ENCODE assay signal across 1 cellular context in genomic region chr5:150700600-150701377, GRCh38.
TF ChIP-seq lines count a peak whose summit lies in the region.

Gene RBM22 (minus strand): TSS chr5:150701062. CDS start chr5:150700985, 77 bp downstream.

TF ChIP-seq in K562, 482 proteins besides CTCF, POLR2A, EP300 and RAD21 (continued from another document and continues in another):
- TF ChIP-seq TEAD4 (IDR thresholded peaks at IDR 0.05; ENCODE audit: low read length) (peak; percentile 74), TEAD4 (CRISPR knock-in tag; IDR thresholded peaks at IDR 0.05; ENCODE audit: borderline replicate concordance) (no peak), TAF7 (tag; IDR thresholded peaks at IDR 0.05) (peak; percentile 88), PRDM10 (IDR thresholded peaks at IDR 0.05; ENCODE audit: partially characterized antibody) (no peak), CREB1 (IDR thresholded peaks at IDR 0.05) (peak; percentile 98), CREB1 (CRISPR knock-in tag; IDR thresholded peaks at IDR 0.05) (peak; percentile 96), ZNF263 (CRISPR knock-in tag; IDR thresholded peaks at IDR 0.05; ENCODE audit: borderline replicate concordance) (no peak), XRCC4 (IDR thresholded peaks at IDR 0.05; ENCODE audit: extremely low read depth, insufficient read depth, insufficient read length) (no peak), ESRRA (IDR thresholded peaks at IDR 0.05; ENCODE audit: borderline replicate concordance, low read depth) (no peak), BMI1 (IDR thresholded peaks at IDR 0.05; ENCODE audit: low read length) (no peak), ZNF408 (CRISPR knock-in tag; IDR thresholded peaks at IDR 0.05; ENCODE audit: low read depth) (no peak), SREBF2 (CRISPR knock-in tag; IDR thresholded peaks at IDR 0.05) (no peak), IRF9 (tag; IDR thresholded peaks at IDR 0.05) (no peak), HNRNPUL1 (IDR thresholded peaks at IDR 0.05; ENCODE audit: low read length) (no peak), GATA2 (CRISPR knock-in tag; IDR thresholded peaks at IDR 0.05) (no peak), FOXP1 (CRISPR knock-in tag; IDR thresholded peaks at IDR 0.05) (peak; percentile 53; the same call in 1 of the 2 replicates), HIVEP1 (CRISPR knock-in tag; IDR thresholded peaks at IDR 0.05) (no peak), CREM (IDR thresholded peaks at IDR 0.05; ENCODE audit: low read depth) (peak; percentile 99), CREB5 (CRISPR knock-in tag; IDR thresholded peaks at IDR 0.05) (no peak), BRD4 (IDR thresholded peaks at IDR 0.05) (peak; percentile 67), THRA (IDR thresholded peaks at IDR 0.05) (no peak), DEAF1 (CRISPR knock-in tag; IDR thresholded peaks at IDR 0.05) (no peak), LCOR (CRISPR knock-in tag; IDR thresholded peaks at IDR 0.05) (peak; percentile 46; the same call in 1 of the 2 replicates)
- TF ChIP-seq, protein P1, sequence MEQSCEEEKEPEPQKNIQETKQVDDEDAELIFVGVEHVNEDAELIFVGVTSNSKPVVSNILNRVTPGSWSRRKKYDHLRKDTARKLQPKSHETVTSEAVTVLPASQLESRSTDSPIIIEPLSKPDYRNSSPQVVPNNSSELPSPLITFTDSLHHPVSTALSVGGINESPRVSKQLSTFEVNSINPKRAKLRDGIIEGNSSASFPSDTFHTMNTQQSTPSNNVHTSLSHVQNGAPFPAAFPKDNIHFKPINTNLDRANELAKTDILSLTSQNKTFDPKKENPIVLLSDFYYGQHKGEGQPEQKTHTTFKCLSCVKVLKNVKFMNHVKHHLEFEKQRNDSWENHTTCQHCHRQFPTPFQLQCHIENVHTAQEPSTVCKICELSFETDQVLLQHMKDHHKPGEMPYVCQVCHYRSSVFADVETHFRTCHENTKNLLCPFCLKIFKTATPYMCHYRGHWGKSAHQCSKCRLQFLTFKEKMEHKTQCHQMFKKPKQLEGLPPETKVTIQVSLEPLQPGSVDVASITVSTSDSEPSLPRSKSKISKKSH (CRISPR knock-in tag; IDR thresholded peaks at IDR 0.05), result no peak
- TF ChIP-seq, protein P2, sequence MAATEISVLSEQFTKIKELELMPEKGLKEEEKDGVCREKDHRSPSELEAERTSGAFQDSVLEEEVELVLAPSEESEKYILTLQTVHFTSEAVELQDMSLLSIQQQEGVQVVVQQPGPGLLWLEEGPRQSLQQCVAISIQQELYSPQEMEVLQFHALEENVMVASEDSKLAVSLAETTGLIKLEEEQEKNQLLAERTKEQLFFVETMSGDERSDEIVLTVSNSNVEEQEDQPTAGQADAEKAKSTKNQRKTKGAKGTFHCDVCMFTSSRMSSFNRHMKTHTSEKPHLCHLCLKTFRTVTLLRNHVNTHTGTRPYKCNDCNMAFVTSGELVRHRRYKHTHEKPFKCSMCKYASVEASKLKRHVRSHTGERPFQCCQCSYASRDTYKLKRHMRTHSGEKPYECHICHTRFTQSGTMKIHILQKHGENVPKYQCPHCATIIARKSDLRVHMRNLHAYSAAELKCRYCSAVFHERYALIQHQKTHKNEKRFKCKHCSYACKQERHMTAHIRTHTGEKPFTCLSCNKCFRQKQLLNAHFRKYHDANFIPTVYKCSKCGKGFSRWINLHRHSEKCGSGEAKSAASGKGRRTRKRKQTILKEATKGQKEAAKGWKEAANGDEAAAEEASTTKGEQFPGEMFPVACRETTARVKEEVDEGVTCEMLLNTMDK (IDR thresholded peaks at IDR 0.05; ENCODE audit: borderline replicate concordance, insufficient read depth, low read depth, low read length, poor library complexity, severe bottlenecking), result peak; percentile 91
- TF ChIP-seq, protein P3, sequence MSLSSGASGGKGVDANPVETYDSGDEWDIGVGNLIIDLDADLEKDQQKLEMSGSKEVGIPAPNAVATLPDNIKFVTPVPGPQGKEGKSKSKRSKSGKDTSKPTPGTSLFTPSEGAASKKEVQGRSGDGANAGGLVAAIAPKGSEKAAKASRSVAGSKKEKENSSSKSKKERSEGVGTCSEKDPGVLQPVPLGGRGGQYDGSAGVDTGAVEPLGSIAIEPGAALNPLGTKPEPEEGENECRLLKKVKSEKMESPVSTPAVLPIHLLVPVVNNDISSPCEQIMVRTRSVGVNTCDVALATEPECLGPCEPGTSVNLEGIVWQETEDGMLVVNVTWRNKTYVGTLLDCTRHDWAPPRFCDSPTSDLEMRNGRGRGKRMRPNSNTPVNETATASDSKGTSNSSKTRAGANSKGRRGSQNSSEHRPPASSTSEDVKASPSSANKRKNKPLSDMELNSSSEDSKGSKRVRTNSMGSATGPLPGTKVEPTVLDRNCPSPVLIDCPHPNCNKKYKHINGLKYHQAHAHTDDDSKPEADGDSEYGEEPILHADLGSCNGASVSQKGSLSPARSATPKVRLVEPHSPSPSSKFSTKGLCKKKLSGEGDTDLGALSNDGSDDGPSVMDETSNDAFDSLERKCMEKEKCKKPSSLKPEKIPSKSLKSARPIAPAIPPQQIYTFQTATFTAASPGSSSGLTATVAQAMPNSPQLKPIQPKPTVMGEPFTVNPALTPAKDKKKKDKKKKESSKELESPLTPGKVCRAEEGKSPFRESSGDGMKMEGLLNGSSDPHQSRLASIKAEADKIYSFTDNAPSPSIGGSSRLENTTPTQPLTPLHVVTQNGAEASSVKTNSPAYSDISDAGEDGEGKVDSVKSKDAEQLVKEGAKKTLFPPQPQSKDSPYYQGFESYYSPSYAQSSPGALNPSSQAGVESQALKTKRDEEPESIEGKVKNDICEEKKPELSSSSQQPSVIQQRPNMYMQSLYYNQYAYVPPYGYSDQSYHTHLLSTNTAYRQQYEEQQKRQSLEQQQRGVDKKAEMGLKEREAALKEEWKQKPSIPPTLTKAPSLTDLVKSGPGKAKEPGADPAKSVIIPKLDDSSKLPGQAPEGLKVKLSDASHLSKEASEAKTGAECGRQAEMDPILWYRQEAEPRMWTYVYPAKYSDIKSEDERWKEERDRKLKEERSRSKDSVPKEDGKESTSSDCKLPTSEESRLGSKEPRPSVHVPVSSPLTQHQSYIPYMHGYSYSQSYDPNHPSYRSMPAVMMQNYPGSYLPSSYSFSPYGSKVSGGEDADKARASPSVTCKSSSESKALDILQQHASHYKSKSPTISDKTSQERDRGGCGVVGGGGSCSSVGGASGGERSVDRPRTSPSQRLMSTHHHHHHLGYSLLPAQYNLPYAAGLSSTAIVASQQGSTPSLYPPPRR (CRISPR knock-in tag; IDR thresholded peaks at IDR 0.05; ENCODE audit: borderline replicate concordance), result no peak
- TF ChIP-seq, protein P4, sequence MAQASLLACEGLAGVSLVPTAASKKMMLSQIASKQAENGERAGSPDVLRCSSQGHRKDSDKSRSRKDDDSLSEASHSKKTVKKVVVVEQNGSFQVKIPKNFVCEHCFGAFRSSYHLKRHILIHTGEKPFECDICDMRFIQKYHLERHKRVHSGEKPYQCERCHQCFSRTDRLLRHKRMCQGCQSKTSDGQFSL (CRISPR knock-in tag; IDR thresholded peaks at IDR 0.05), result no peak
- TF ChIP-seq, protein P4 (tag; IDR thresholded peaks at IDR 0.05), result no peak
- TF ChIP-seq, protein P5, sequence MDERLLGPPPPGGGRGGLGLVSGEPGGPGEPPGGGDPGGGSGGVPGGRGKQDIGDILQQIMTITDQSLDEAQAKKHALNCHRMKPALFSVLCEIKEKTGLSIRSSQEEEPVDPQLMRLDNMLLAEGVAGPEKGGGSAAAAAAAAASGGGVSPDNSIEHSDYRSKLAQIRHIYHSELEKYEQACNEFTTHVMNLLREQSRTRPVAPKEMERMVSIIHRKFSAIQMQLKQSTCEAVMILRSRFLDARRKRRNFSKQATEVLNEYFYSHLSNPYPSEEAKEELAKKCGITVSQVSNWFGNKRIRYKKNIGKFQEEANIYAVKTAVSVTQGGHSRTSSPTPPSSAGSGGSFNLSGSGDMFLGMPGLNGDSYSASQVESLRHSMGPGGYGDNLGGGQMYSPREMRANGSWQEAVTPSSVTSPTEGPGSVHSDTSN (CRISPR knock-in tag; IDR thresholded peaks at IDR 0.05; ENCODE audit: low read depth), result no peak
- TF ChIP-seq, protein P5 (tag; conservative IDR thresholded peaks at IDR 0.05; ENCODE audit: low read depth), result no peak
- TF ChIP-seq, protein P6, sequence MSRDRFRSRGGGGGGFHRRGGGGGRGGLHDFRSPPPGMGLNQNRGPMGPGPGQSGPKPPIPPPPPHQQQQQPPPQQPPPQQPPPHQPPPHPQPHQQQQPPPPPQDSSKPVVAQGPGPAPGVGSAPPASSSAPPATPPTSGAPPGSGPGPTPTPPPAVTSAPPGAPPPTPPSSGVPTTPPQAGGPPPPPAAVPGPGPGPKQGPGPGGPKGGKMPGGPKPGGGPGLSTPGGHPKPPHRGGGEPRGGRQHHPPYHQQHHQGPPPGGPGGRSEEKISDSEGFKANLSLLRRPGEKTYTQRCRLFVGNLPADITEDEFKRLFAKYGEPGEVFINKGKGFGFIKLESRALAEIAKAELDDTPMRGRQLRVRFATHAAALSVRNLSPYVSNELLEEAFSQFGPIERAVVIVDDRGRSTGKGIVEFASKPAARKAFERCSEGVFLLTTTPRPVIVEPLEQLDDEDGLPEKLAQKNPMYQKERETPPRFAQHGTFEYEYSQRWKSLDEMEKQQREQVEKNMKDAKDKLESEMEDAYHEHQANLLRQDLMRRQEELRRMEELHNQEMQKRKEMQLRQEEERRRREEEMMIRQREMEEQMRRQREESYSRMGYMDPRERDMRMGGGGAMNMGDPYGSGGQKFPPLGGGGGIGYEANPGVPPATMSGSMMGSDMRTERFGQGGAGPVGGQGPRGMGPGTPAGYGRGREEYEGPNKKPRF (IDR thresholded peaks at IDR 0.05; ENCODE audit: low read depth, low read length), result no peak
